1 cellular context compared by ENCODE assay signal in the genomic region with DNA sequence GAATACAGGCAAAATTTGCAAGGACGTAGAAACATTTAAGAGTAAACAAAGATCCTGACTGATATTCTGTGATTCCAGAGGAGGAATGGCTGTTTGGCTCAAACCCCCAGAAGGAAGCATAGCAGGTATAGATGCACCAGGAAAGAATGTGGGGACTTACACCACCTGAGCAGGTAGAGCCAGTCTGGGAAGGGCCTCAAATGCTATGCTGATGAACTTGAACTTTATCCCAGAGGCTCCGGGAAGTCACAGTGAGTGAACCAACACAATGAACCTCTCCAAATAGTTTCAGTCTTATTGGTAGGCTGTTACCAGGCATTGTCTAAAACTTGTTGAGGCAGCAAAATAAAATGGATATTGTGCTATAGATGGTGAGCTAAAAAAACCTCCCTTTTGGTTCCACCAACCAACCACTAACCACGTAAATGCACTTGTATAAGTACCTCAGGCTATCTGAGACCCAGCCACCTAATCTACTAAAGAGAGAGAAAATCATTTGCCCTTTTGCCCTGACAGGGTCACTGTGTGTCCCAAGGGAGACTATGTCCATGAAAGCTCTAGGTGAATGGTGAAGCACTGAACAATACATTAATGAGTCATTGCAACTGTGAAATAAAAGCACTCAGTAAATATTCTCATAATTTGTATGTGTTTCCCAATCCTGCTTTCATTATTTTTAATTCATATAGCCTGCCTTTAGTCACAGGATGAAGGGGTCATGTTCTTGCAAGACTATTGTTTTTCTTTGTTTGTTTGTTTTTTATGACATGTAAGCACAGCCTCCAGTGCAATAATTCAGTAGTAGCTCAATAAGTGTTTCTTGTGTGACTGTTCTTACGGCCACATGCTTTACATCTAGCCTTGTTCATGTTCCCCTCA.
TF ChIP-seq lines count a peak whose summit lies in the region.

No MANE protein-coding gene starts in this region.

TF ChIP-seq in GM23338, 12 proteins besides CTCF, POLR2A, EP300 and RAD21:
- no peak for TF ChIP-seq POLR2AphosphoS5 (IDR thresholded peaks at IDR 0.05; ENCODE audit: low read depth)
- no peak for TF ChIP-seq EZH2phosphoT487 (IDR thresholded peaks at IDR 0.05; ENCODE audit: unreplicated experiment)
- no peak for TF ChIP-seq JUNB (IDR thresholded peaks at IDR 0.05; ENCODE audit: unreplicated experiment)
- no peak for TF ChIP-seq ZNF114 (CRISPR knock-in tag; IDR thresholded peaks at IDR 0.05)
- TF ChIP-seq CREB1 (CRISPR knock-in tag; IDR thresholded peaks at IDR 0.05; ENCODE audit: low read depth) = no peak
- TF ChIP-seq EZH2 (IDR thresholded peaks at IDR 0.05; ENCODE audit: low read depth, unreplicated experiment) = no peak
- no peak for TF ChIP-seq NANOG (IDR thresholded peaks at IDR 0.05; ENCODE audit: borderline replicate concordance)
- no peak for TF ChIP-seq ZNF462 (CRISPR knock-in tag; IDR thresholded peaks at IDR 0.05)
- no peak for TF ChIP-seq ZNF331 (CRISPR knock-in tag; IDR thresholded peaks at IDR 0.05; ENCODE audit: low read depth)
- no peak for TF ChIP-seq STAT1 (IDR thresholded peaks at IDR 0.05; ENCODE audit: unreplicated experiment)
- TF ChIP-seq, protein P1, sequence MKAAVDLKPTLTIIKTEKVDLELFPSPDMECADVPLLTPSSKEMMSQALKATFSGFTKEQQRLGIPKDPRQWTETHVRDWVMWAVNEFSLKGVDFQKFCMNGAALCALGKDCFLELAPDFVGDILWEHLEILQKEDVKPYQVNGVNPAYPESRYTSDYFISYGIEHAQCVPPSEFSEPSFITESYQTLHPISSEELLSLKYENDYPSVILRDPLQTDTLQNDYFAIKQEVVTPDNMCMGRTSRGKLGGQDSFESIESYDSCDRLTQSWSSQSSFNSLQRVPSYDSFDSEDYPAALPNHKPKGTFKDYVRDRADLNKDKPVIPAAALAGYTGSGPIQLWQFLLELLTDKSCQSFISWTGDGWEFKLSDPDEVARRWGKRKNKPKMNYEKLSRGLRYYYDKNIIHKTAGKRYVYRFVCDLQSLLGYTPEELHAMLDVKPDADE (IDR thresholded peaks at IDR 0.05) = no peak
- no peak for TF ChIP-seq REST (IDR thresholded peaks at IDR 0.05; ENCODE audit: unreplicated experiment)
